18 cellular contexts compared by ENCODE assay signal in genomic region chr10:109698121-109698520, GRCh38.
"Had no signal": no experiment of that assay in that cellular context is flagged by ENCODE, and none has a peak within 500 bp of the region (broad histone marks: within the 10 kb centered on the region; RNA-seq: fewer than 3 reads in every experiment).

No MANE protein-coding gene starts in this region.

- H3K9me3 Mint-ChIP-seq: activated naive CD4-positive, alpha-beta T cell treated with anti-CD3 and anti-CD28 coated beads for 36 hours; activated naive CD8-positive, alpha-beta T cell treated with anti-CD3 and anti-CD28 coated beads, Interleukin-2, amount 50 U/mL, for 24 hours; activated T-helper 2 cell treated with anti-CD3 and anti-CD28 coated beads, Interferon-gamma antibody, Interleukin-2, Interleukin-4, amounts not matched to agents 10 μg/mL and 5 μg/mL and 100 μg/mL, durations not matched to agents 14 hours and 24 hours and 36 hours; stimulated activated naive CD8-positive, alpha-beta T cell treated with anti-CD3 and anti-CD28 coated beads, Interleukin-15, Interleukin-2, amounts not matched to agents 100 ng/mL and 50 ng/mL, for 24 hours had no signal

- H3K27me3 ChIP-seq: right lobe of liver, upper lobe of left lung had no signal

- H3K4me3 Mint-ChIP-seq: activated naive CD4-positive, alpha-beta T cell treated with anti-CD3 and anti-CD28 coated beads for 36 hours; activated naive CD8-positive, alpha-beta T cell treated with anti-CD3 and anti-CD28 coated beads, Interleukin-2, amount 50 U/mL, for 24 hours; immature natural killer cell; stimulated activated naive CD8-positive, alpha-beta T cell treated with anti-CD3 and anti-CD28 coated beads, Interleukin-15, Interleukin-2, amounts not matched to agents 100 ng/mL and 50 ng/mL, for 24 hours had no signal

- H3K4me1 Mint-ChIP-seq: activated naive CD8-positive, alpha-beta T cell treated with anti-CD3 and anti-CD28 coated beads, Interleukin-2, amount 50 U/mL, for 24 hours; immature natural killer cell had no signal

- DNase-seq: activated CD4-positive, alpha-beta T cell treated with anti-CD3 and anti-CD28 coated beads for 1 hour; activated CD4-positive, alpha-beta T cell treated with anti-CD3 and anti-CD28 coated beads, Interleukin-2, amount 50 U/mL, for 4 hours; activated naive CD4-positive, alpha-beta T cell treated with anti-CD3 and anti-CD28 coated beads for 36 hours; activated naive CD8-positive, alpha-beta T cell treated with anti-CD3 and anti-CD28 coated beads, Interleukin-2, amount 50 U/mL, for 24 hours; aorta; cortex of kidney; effector CD8-positive, alpha-beta T cell; foreskin fibroblast; immature natural killer cell; lower lobe of right lung; psoas muscle; right lobe of liver; spleen; T-helper 9 cell; upper lobe of left lung had no signal

- H3K27ac ChIP-seq: lower lobe of right lung, psoas muscle, right lobe of liver, spleen, upper lobe of left lung, VCaP had no signal

- H3K4me3 ChIP-seq: lower lobe of right lung, psoas muscle, right lobe of liver, spleen, upper lobe of left lung had no signal

- H3K36me3 ChIP-seq: lower lobe of right lung, right lobe of liver, spleen, upper lobe of left lung had no signal

- H3K27me3 Mint-ChIP-seq: activated naive CD8-positive, alpha-beta T cell treated with anti-CD3 and anti-CD28 coated beads, Interleukin-2, amount 50 U/mL, for 24 hours; stimulated activated naive CD8-positive, alpha-beta T cell treated with anti-CD3 and anti-CD28 coated beads, Interleukin-15, Interleukin-2, amounts not matched to agents 100 ng/mL and 50 ng/mL, for 24 hours had no signal

- H3K36me3 Mint-ChIP-seq: immature natural killer cell had no signal

- H3K9me3 ChIP-seq: lower lobe of right lung, psoas muscle, right lobe of liver, spleen, upper lobe of left lung had no signal

- H3K4me1 ChIP-seq: lower lobe of right lung, psoas muscle, right lobe of liver, spleen, upper lobe of left lung had no signal

- H3K27ac Mint-ChIP-seq: activated naive CD4-positive, alpha-beta T cell treated with anti-CD3 and anti-CD28 coated beads for 36 hours; activated naive CD8-positive, alpha-beta T cell treated with anti-CD3 and anti-CD28 coated beads, Interleukin-2, amount 50 U/mL, for 24 hours; activated T-helper 2 cell treated with anti-CD3 and anti-CD28 coated beads, Interferon-gamma antibody, Interleukin-2, Interleukin-4, amounts not matched to agents 10 μg/mL and 5 μg/mL and 100 μg/mL, durations not matched to agents 14 hours and 24 hours and 36 hours; immature natural killer cell; stimulated activated naive CD8-positive, alpha-beta T cell treated with anti-CD3 and anti-CD28 coated beads, Interleukin-15, Interleukin-2, amounts not matched to agents 100 ng/mL and 50 ng/mL, for 24 hours had no signal
